In the genomic region with DNA sequence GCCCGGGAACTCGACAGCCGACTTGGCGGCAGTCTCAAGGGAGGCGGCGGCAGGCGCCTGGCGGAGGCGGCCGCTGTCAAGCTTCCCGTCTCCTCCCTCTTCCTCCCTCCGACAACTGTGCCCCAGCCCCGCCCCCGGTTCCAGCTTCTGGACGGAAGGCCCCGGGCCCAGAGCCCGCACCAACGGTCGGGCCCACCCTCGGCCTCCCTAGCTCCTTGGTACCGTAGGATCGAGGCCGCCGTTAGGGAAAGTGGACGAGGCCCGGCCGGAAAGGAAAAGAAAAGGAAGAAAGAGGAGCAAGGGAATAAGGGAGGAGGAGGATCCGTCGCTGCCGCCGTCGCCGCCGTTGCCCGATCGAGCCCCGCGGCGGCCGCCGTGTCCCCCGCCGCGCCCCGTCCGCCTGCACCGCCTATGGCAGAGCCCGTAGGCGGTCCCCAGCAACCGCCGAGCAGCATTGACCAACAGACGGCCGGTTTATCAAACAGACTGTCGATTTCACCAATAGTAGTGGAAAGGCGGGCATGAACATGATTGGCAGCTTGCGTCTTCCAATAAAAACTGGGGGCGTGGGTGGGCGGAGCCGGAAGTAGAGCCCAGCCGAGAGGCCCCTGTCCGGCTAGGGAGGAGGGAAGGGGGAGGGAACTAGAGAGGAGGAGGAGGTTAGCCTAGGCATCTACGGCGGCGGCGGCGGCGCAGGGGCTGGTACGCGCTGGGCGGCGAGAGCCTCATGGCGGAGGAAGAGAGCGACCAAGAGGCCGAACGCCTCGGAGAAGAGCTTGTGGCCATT, we compare ENCODE assay signal across 1 cellular context.
TF ChIP-seq lines count a peak whose summit lies in the region.

A gene with protein sequence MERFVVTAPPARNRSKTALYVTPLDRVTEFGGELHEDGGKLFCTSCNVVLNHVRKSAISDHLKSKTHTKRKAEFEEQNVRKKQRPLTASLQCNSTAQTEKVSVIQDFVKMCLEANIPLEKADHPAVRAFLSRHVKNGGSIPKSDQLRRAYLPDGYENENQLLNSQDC (minus strand): TSS at position 413 of the 787 bp plus-strand sequence. CDS start 3,029 bp downstream, outside the sequence.
Gene ZNF654 (plus strand): TSS at position 663 of the 787 bp plus-strand sequence. CDS start 65 bp downstream, at position 728.

TF ChIP-seq in K562, 482 proteins besides CTCF, POLR2A, EP300 and RAD21 (continued from another document and continues in another):
- TF ChIP-seq CREB1 (IDR thresholded peaks at IDR 0.05) (0 out of 2 replicates have a peak, but pooled peaks have one; percentile 10), CREB1 (CRISPR knock-in tag; IDR thresholded peaks at IDR 0.05) (no peak), ZMIZ1 (IDR thresholded peaks at IDR 0.05; ENCODE audit: low read depth in 2 of 2, low read length in 2 of 2) (no peak), PML (IDR thresholded peaks at IDR 0.05; ENCODE audit: low read length) (no peak), GTF2F1 (IDR thresholded peaks at IDR 0.05; ENCODE audit: low read depth, low read length) (no peak), SIRT6 (IDR thresholded peaks at IDR 0.05; ENCODE audit: low read depth, low read length) (no peak), ZNF224 (CRISPR knock-in tag; IDR thresholded peaks at IDR 0.05) (no peak), CBFA2T3 (IDR thresholded peaks at IDR 0.05) (no peak), NUFIP1 (IDR thresholded peaks at IDR 0.05; ENCODE audit: partially characterized antibody) (no peak), E2F5 (CRISPR knock-in tag; IDR thresholded peaks at IDR 0.05) (no peak), MAX (CRISPR knock-in tag; IDR thresholded peaks at IDR 0.05) (no peak), FOS (IDR thresholded peaks at IDR 0.05; ENCODE audit: extremely low read depth, insufficient read length) (peak; percentile 95), ZNF407 (IDR thresholded peaks at IDR 0.05; ENCODE audit: low read depth) (peak; percentile 87), THRA (IDR thresholded peaks at IDR 0.05) (no peak), KLF6 (CRISPR knock-in tag; IDR thresholded peaks at IDR 0.05; ENCODE audit: borderline replicate concordance) (no peak), ZNF143 (CRISPR knock-in tag; IDR thresholded peaks at IDR 0.05) (no peak), KHSRP (IDR thresholded peaks at IDR 0.05) (no peak), GATAD2A (IDR thresholded peaks at IDR 0.05) (no peak), SMARCA5 (IDR thresholded peaks at IDR 0.05) (no peak), CHD4 (IDR thresholded peaks at IDR 0.05; ENCODE audit: insufficient read depth, insufficient replicate concordance, low read depth, low read length, poor library complexity, severe bottlenecking) (no peak), SMC3 (conservative IDR thresholded peaks at IDR 0.05; ENCODE audit: insufficient read depth, low read depth, low read length) (no peak), DDX20 (tag; IDR thresholded peaks at IDR 0.05; ENCODE audit: low read depth) (no peak), ZNF197 (CRISPR knock-in tag; IDR thresholded peaks at IDR 0.05; ENCODE audit: low read depth) (no peak), NFRKB (IDR thresholded peaks at IDR 0.05; ENCODE audit: low read depth) (no peak), CEBPG (CRISPR knock-in tag; IDR thresholded peaks at IDR 0.05) (no peak), CEBPG (tag; conservative IDR thresholded peaks at IDR 0.05 in 1 of 2, IDR thresholded peaks at IDR 0.05 in 1 of 2) (no peak), MYC (IDR thresholded peaks at IDR 0.05; ENCODE audit: low read depth, low read length) (no peak; the same call in 1 of the 2 replicates), MYC (CRISPR knock-in tag; IDR thresholded peaks at IDR 0.05; ENCODE audit: borderline replicate concordance, low read depth) (no peak), BCL6 (CRISPR knock-in tag; IDR thresholded peaks at IDR 0.05) (no peak), MAZ (CRISPR knock-in tag; conservative IDR thresholded peaks at IDR 0.05 in 1 of 2, IDR thresholded peaks at IDR 0.05 in 1 of 2) (peak; percentile 69 to 74), RFX5 (IDR thresholded peaks at IDR 0.05; ENCODE audit: low read depth, low read length) (no peak), SP2 (IDR thresholded peaks at IDR 0.05; ENCODE audit: extremely low read depth, low read depth, low read length, poor library complexity, severe bottlenecking) (peak; percentile 90), MTF1 (CRISPR knock-in tag; IDR thresholded peaks at IDR 0.05; ENCODE audit: borderline replicate concordance) (no peak), LEF1 (IDR thresholded peaks at IDR 0.05) (no peak), HOXB6 (CRISPR knock-in tag; IDR thresholded peaks at IDR 0.05; ENCODE audit: borderline replicate concordance) (no peak), MTA1 (IDR thresholded peaks at IDR 0.05; ENCODE audit: borderline replicate concordance) (no peak), SIN3A (IDR thresholded peaks at IDR 0.05; ENCODE audit: borderline replicate concordance in 2 of 2, control insufficient read depth in 1 of 2, low read depth in 2 of 2, low read length in 2 of 2) (peak; percentile 43 to 50; a peak in 3 of 4 replicates), ARNT (IDR thresholded peaks at IDR 0.05) (no peak), ELK3 (CRISPR knock-in tag; IDR thresholded peaks at IDR 0.05) (no peak), HIVEP1 (CRISPR knock-in tag; IDR thresholded peaks at IDR 0.05) (no peak), EP400 (IDR thresholded peaks at IDR 0.05) (peak; percentile 50), HNRNPUL1 (IDR thresholded peaks at IDR 0.05; ENCODE audit: low read length) (no peak), RUNX1 (IDR thresholded peaks at IDR 0.05; ENCODE audit: low read depth) (no peak)
- TF ChIP-seq, protein P1, sequence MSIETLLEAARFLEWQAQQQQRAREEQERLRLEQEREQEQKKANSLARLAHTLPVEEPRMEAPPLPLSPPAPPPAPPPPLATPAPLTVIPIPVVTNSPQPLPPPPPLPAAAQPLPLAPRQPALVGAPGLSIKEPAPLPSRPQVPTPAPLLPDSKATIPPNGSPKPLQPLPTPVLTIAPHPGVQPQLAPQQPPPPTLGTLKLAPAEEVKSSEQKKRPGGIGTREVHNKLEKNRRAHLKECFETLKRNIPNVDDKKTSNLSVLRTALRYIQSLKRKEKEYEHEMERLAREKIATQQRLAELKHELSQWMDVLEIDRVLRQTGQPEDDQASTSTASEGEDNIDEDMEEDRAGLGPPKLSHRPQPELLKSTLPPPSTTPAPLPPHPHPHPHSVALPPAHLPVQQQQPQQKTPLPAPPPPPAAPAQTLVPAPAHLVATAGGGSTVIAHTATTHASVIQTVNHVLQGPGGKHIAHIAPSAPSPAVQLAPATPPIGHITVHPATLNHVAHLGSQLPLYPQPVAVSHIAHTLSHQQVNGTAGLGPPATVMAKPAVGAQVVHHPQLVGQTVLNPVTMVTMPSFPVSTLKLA (conservative IDR thresholded peaks at IDR 0.05) = peak; percentile 38 to 68; a peak in 3 of 4 replicates
- TF ChIP-seq, protein P2, sequence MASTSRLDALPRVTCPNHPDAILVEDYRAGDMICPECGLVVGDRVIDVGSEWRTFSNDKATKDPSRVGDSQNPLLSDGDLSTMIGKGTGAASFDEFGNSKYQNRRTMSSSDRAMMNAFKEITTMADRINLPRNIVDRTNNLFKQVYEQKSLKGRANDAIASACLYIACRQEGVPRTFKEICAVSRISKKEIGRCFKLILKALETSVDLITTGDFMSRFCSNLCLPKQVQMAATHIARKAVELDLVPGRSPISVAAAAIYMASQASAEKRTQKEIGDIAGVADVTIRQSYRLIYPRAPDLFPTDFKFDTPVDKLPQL (IDR thresholded peaks at IDR 0.05; ENCODE audit: extremely low read depth, insufficient read length) = no peak
